Comparison of ENCODE assay signal across 8 cellular contexts in genomic region chr14:70622111-70622712, GRCh38. TPM values are rescaled to one million over a fixed set of nuclear protein-coding genes. Genes with fewer than 3 reads are reported as not detected.
DNase-seq lines count a peak whose midpoint lies in the region; ATAC-seq and TF ChIP-seq lines count a peak whose summit lies in the region.

No MANE protein-coding gene starts in this region.

- H3K4me3 ChIP-seq in WI38 (ENCODE audit: low read depth, low read length) (no peak overlapping the region), neural cell (ENCODE audit: low read length) (no peak overlapping the region)
- no peak overlapping the region for H3K4me3 ChIP-seq in effector memory CD4-positive, alpha-beta T cell (ENCODE audit: insufficient read depth, low read depth, low read length, poor library complexity, severe bottlenecking)

- no peak for ATAC-seq in HG02623 (IDR thresholded peaks at IDR 0.05; ENCODE audit: unreplicated experiment)

- no peaks in the 10 kb centered on the region for H3K36me3 ChIP-seq in effector memory CD4-positive, alpha-beta T cell (ENCODE audit: control insufficient read depth, insufficient read depth, low read length)
- no peaks in the 10 kb centered on the region for H3K36me3 ChIP-seq in neural cell (ENCODE audit: insufficient read depth, low read length)

- DNase-seq in A172 (ENCODE audit: low spot score) (peak; percentile 38), NCI-H1930 (lab: John Stamatoyannopoulos, UW) (peak; percentile 22 to 34), superior temporal gyrus (ENCODE audit: extremely low spot score) (no peak)
- peak; percentile 12 to 42 (median 27) for DNase-seq in effector memory CD4-positive, alpha-beta T cell

- no peak overlapping the region for H3K27ac ChIP-seq in effector memory CD4-positive, alpha-beta T cell (ENCODE audit: insufficient read depth, low read length, poor library complexity, severe bottlenecking)
- H3K27ac ChIP-seq in neural cell (ENCODE audit: low read length) = no peak overlapping the region

- H3K27me3 ChIP-seq in effector memory CD4-positive, alpha-beta T cell (replicated peaks; ENCODE audit: control insufficient read depth, insufficient read depth, low read length, poor library complexity, severe bottlenecking) = no peaks in the 10 kb centered on the region
- no peaks in the 10 kb centered on the region for H3K27me3 ChIP-seq in neural cell (ENCODE audit: insufficient read depth, low read depth, low read length)

- no peaks in the 10 kb centered on the region for H3F3A ChIP-seq in neural cell (ENCODE audit: insufficient read depth, low read length, poor library complexity, severe bottlenecking)

- TF ChIP-seq CTCF in GM12874 (IDR thresholded peaks at IDR 0.05; ENCODE audit: insufficient read depth, low read depth, low read length) (peak; percentile 81), WI38 (IDR thresholded peaks at IDR 0.05; ENCODE audit: low read depth, low read length) (peak; percentile 62; the same call in 1 of the 2 replicates), neural cell (IDR thresholded peaks at IDR 0.05; ENCODE audit: poor library complexity, severe bottlenecking) (peak; percentile 48)

- no peaks in the 10 kb centered on the region for H4K20me1 ChIP-seq in neural cell (ENCODE audit: insufficient read depth)

- no peak overlapping the region for H2AFZ ChIP-seq in neural cell (ENCODE audit: low read depth, low read length)

- peaks cover 7% of the 10 kb centered on the region for H3K9me3 ChIP-seq in effector memory CD4-positive, alpha-beta T cell (ENCODE audit: control insufficient read depth, low read length)
- no peaks in the 10 kb centered on the region for H3K9me3 ChIP-seq in neural cell (ENCODE audit: low read length)

- H3K4me2 ChIP-seq in neural cell (ENCODE audit: low read length) = no peak overlapping the region

- TF ChIP-seq EP300 in neural cell (conservative IDR thresholded peaks at IDR 0.05; ENCODE audit: poor library complexity, severe bottlenecking) = no peak

- H3K4me1 ChIP-seq in effector memory CD4-positive, alpha-beta T cell (ENCODE audit: control insufficient read depth, insufficient read depth, low read length, poor library complexity, severe bottlenecking) = no peaks in the 10 kb centered on the region

- no peaks in the 10 kb centered on the region for H3K9me2 ChIP-seq in neural cell (ENCODE audit: insufficient read depth, low read length)

- no peak overlapping the region for H3K9ac ChIP-seq in neural cell (ENCODE audit: low read length)

- TF ChIP-seq RAD21 in neural cell (conservative IDR thresholded peaks at IDR 0.05) = peak; percentile 51

- no peaks in the 10 kb centered on the region for H3K79me2 ChIP-seq in neural cell (replicated peaks; ENCODE audit: insufficient read depth, low read length)

TF ChIP-seq in neural cell, 6 proteins besides CTCF, POLR2A, EP300 and RAD21:
- TF ChIP-seq POLR2AphosphoS5 (IDR thresholded peaks at IDR 0.05) (no peak), EZH2 (IDR thresholded peaks at IDR 0.05; ENCODE audit: borderline replicate concordance, insufficient read depth, low read length, poor library complexity, severe bottlenecking) (no peak), SMC3 (conservative IDR thresholded peaks at IDR 0.05; ENCODE audit: poor library complexity) (peak; percentile 58)

RNA-seq across cellular contexts. Expression of gene TTC9, which starts 19.5 kb away (rescaled TPM):
- total RNA-seq in A172 (2014; rRNA removed; shearing (Covaris generic)) = 1.1 and 1.4 TPM in 2 replicates
- 11.1 and 14.2 TPM in 2 replicates for polyA plus RNA-seq in neural cell
- polyA minus RNA-seq in neural cell = 19.5 and 25.4 TPM in 2 replicates

RNA-seq across cellular contexts. Expression of gene MED6, which starts 21.8 kb away (rescaled TPM):
- total RNA-seq in A172 (2014; rRNA removed; shearing (Covaris generic)) = 21.7 and 25.1 TPM in 2 replicates
- polyA plus RNA-seq in neural cell = 46.6 and 51.3 TPM in 2 replicates
- 99.6 and 117 TPM in 2 replicates for polyA minus RNA-seq in neural cell
